Comparison of ENCODE assay signal across 20 cellular contexts in the genomic region with DNA sequence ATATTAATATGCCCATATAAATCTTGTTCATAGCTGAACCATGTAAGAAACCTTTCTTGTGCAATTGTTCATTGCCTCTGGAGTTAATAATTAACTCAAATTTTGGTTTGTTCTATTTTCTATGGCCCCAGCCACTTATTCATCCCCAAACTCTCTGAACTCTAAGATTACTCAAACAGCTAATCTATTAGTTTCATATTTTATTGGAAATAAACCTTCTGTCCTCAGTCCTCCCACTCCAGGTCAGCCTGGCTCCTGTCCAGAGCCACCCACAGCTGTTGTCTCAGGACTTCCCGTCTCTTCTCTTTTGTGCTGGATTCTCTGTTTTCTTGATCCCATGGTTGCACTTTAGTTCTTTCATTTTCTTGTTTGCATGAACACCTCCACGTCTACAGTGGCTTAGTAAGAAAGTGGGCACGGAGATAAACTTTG. TPM values are rescaled to one million over a fixed set of nuclear protein-coding genes. Genes with fewer than 3 reads are reported as not detected.
A peak's percentile ranks its signal among the peaks of the same experiment; 100 is the strongest.
DNase-seq lines count a peak whose midpoint lies in the region; ATAC-seq and TF ChIP-seq lines count a peak whose summit lies in the region.
"Had no signal": no experiment of that assay in that cellular context is flagged by ENCODE, and none has a peak within 500 bp of the region (broad histone marks: within the 10 kb centered on the region; RNA-seq: fewer than 3 reads in every experiment).

No MANE protein-coding gene starts in this region.

- DNase-seq in DMS 273 (lab: John Stamatoyannopoulos, UW; ENCODE audit: unreplicated experiment) (peak; percentile 50), DMS 273 treated with DMSO at 0.1 percent for 48 hours (lab: John Stamatoyannopoulos, UW) (no peak), H9 (no peak)
- DNase-seq: 8988T; activated B cell treated with CpG ODN at 0.5 μM for 24 hours; activated effector memory CD4-positive, alpha-beta T cell treated with Interleukin-2 at 50 U/mL for 16 hours; C1 segment of cervical spinal cord; DMS79 treated with DMSO at 0.1 percent for 48 hours; Kasumi-1; mesendoderm; NCI-H510A treated with DMSO at 0.1 percent for 48 hours; PC-3; stimulated activated CD4-positive, alpha-beta T cell treated with anti-CD3 and anti-CD28 coated beads, Interleukin-4, amount 100 ng/mL, for 24 hours; transverse colon had no signal

- no peak overlapping the region for H3K4me3 Mint-ChIP-seq in H9
- H3K4me3 Mint-ChIP-seq: activated B cell treated with CpG ODN at 0.5 μM for 24 hours had no signal

- whole genome bisulfite sequencing in H9 (ENCODE audit: extremely low coverage, insufficient read length, low lambda C conversion rate), result no CpG with 5 or more reads among the region's 3 CpGs

- H3K4me1 ChIP-seq in duodenal mucosa (ENCODE audit: control insufficient read depth in 1 of 2, insufficient read depth in 2 of 2, low read length in 2 of 2) (peaks cover 22 to 37% of the 10 kb centered on the region in 2 donors), skeletal muscle satellite cell (ENCODE audit: control insufficient read depth, insufficient read depth, low read length) (peaks cover 19% of the 10 kb centered on the region), H9 (ENCODE audit: insufficient read depth, low read length) (no peaks in the 10 kb centered on the region)

- no peaks in the 10 kb centered on the region for H3K79me2 ChIP-seq in H9 (ENCODE audit: insufficient read depth, low read length)

- H4K91ac ChIP-seq in H9 (ENCODE audit: insufficient read length, low read depth, low read length), result no peak overlapping the region

- no peak overlapping the region for H3K4ac ChIP-seq in H9 (ENCODE audit: low read depth, low read length)

- H3K9me3 ChIP-seq in duodenal mucosa (ENCODE audit: control insufficient read depth in 1 of 2, low read length in 2 of 2), result no peaks in the 10 kb centered on the region
- no peaks in the 10 kb centered on the region for H3K9me3 ChIP-seq in skeletal muscle satellite cell (replicated peaks; ENCODE audit: low read length)
- no peaks in the 10 kb centered on the region for H3K9me3 ChIP-seq in H9 (ENCODE audit: control insufficient read depth, low read depth, low read length)
- H3K9me3 ChIP-seq: transverse colon had no signal

- no peak overlapping the region for H4K8ac ChIP-seq in H9 (replicated peaks; ENCODE audit: insufficient read length, low read depth, low read length)

- H3K27ac Mint-ChIP-seq in H9, result no peak overlapping the region
- H3K27ac Mint-ChIP-seq: activated B cell treated with CpG ODN at 0.5 μM for 24 hours had no signal

- no peak overlapping the region for H2BK120ac ChIP-seq in H9 (ENCODE audit: low read depth, low read length, poor library complexity, severe bottlenecking)

- H3K79me1 ChIP-seq in H9 (ENCODE audit: insufficient read depth, low read depth, low read length, poor library complexity, severe bottlenecking), result no peaks in the 10 kb centered on the region

- no peak overlapping the region for H3K18ac ChIP-seq in H9 (ENCODE audit: insufficient read length, low read depth, low read length)

- H3T11ph ChIP-seq in H9 (ENCODE audit: low read length), result no peak overlapping the region

- H2AK5ac ChIP-seq in H9 (ENCODE audit: insufficient read length, low read length), result no peak overlapping the region

- peaks cover 12% of the 10 kb centered on the region for H3K27me3 Mint-ChIP-seq in H9 (ENCODE audit: low read depth)
- H3K27me3 Mint-ChIP-seq: activated B cell treated with CpG ODN at 0.5 μM for 24 hours had no signal

- H3K27ac ChIP-seq in duodenal mucosa (ENCODE audit: low read depth, low read length) (peak overlapping the region; percentile 35), H9 (ENCODE audit: insufficient read length, low read depth, low read length) (no peak overlapping the region)

- H3K4me2 ChIP-seq in skeletal muscle satellite cell (ENCODE audit: low read length) (peak overlapping the region; percentile 68), H9 (ENCODE audit: insufficient read depth, insufficient read length, low read length) (no peak overlapping the region)

- no peak overlapping the region for H4K5ac ChIP-seq in H9 (ENCODE audit: insufficient read length, low read depth, low read length)

- H3K9ac ChIP-seq in duodenal mucosa (ENCODE audit: low read depth in 1 of 2, low read length in 2 of 2) (no peak overlapping the region), skeletal muscle satellite cell (ENCODE audit: low read depth, low read length) (no peak overlapping the region), H9 (ENCODE audit: extremely low read depth, insufficient read length, low read length) (no peak overlapping the region)

- no peaks in the 10 kb centered on the region for H3K9me3 Mint-ChIP-seq in H9
- H3K9me3 Mint-ChIP-seq: activated B cell treated with CpG ODN at 0.5 μM for 24 hours had no signal

- H2BK12ac ChIP-seq in H9 (ENCODE audit: insufficient read length, low read depth, low read length), result no peak overlapping the region

- no peak overlapping the region for H2AFZ ChIP-seq in H9 (ENCODE audit: low read length)

- H2BK15ac ChIP-seq in H9 (ENCODE audit: low read depth, low read length), result no peak overlapping the region

- no peak overlapping the region for H3K56ac ChIP-seq in H9 (ENCODE audit: insufficient read length, low read depth, low read length)

- H3K23ac ChIP-seq in H9 (ENCODE audit: insufficient read length, low read depth, low read length), result no peak overlapping the region

- H3K27me3 ChIP-seq in duodenal mucosa (ENCODE audit: control insufficient read depth in 1 of 2, insufficient read depth in 2 of 2, low read length in 2 of 2) (no peaks in the 10 kb centered on the region), skeletal muscle satellite cell (ENCODE audit: control insufficient read depth, insufficient read depth, low read length) (no peaks in the 10 kb centered on the region), H9 (ENCODE audit: insufficient read depth, low read length) (no peaks in the 10 kb centered on the region)
- H3K27me3 ChIP-seq: transverse colon had no signal

- no peaks in the 10 kb centered on the region for H3K36me3 ChIP-seq in duodenal mucosa (ENCODE audit: control insufficient read depth in 1 of 2, insufficient read depth in 2 of 2, low read length in 2 of 2)
- no peaks in the 10 kb centered on the region for H3K36me3 ChIP-seq in skeletal muscle satellite cell (ENCODE audit: insufficient read depth, low read length)
- H3K36me3 ChIP-seq: transverse colon had no signal

- no peaks in the 10 kb centered on the region; a peak in 2 of 7 replicates for H3K36me3 Mint-ChIP-seq in H9 (ENCODE audit: insufficient read depth in 1 of 3, low read depth in 3 of 3)

- peak; percentile 29 for ATAC-seq in HG02678 (IDR thresholded peaks at IDR 0.05; ENCODE audit: unreplicated experiment)
- ATAC-seq in HG03460 (IDR thresholded peaks at IDR 0.05; ENCODE audit: unreplicated experiment), result no peak
- ATAC-seq in GM19467 (IDR thresholded peaks at IDR 0.05; ENCODE audit: unreplicated experiment), result no peak
- ATAC-seq: PC-3, right cardiac atrium had no signal

- H3K4me3 ChIP-seq in duodenal mucosa (ENCODE audit: low read depth in 1 of 2, low read length in 2 of 2) (no peak overlapping the region), skeletal muscle satellite cell (ENCODE audit: low read length) (no peak overlapping the region)
- H3K4me3 ChIP-seq: transverse colon had no signal

- H3K23me2 ChIP-seq in H9 (ENCODE audit: insufficient read length, low read depth, low read length, poor library complexity, severe bottlenecking), result no peaks in the 10 kb centered on the region

- H4K20me1 ChIP-seq in H9 (ENCODE audit: control insufficient read depth, insufficient read depth, insufficient read length), result peaks cover 3% of the 10 kb centered on the region

- TF ChIP-seq CTCF in H9 (conservative IDR thresholded peaks at IDR 0.05), result no peak

- H3K4me1 Mint-ChIP-seq in H9, result peaks cover 10 to 26% of the 10 kb centered on the region in 2 experiments

- no peak overlapping the region for H3K14ac ChIP-seq in H9 (ENCODE audit: insufficient read depth, low read length)

- H2BK20ac ChIP-seq in H9 (ENCODE audit: low read depth, low read length, poor library complexity, severe bottlenecking), result no peak overlapping the region

- H2BK5ac ChIP-seq in H9 (ENCODE audit: insufficient read length, low read length), result no peak overlapping the region

RNA-seq across cellular contexts. Expression of gene RNF103, which starts 4.4 kb away (rescaled TPM):
- total RNA-seq in skeletal muscle satellite cell (2012; rRNA removed), result 8.6 and 11.8 TPM in 2 replicates
- 6.8 and 7.1 TPM in 2 replicates for total RNA-seq in H9 (2021)
